1 cellular context compared by ENCODE assay signal in genomic region chr11:120547871-120548681, GRCh38.
TF ChIP-seq lines count a peak whose summit lies in the region.

No MANE protein-coding gene starts in this region.

TF ChIP-seq in HEK293, 187 proteins besides CTCF, POLR2A, EP300 and RAD21 (continues in another document):
- TF ChIP-seq ZNF211 (tag by site-specific recombination; IDR thresholded peaks at IDR 0.05; ENCODE audit: low read depth) (no peak), WT1 (tag by site-specific recombination; IDR thresholded peaks at IDR 0.05) (peak; percentile 27; the same call in 1 of the 2 replicates), ZBTB20 (tag by site-specific recombination; IDR thresholded peaks at IDR 0.05) (peak; percentile 80), ATF2 (tag by site-specific recombination; IDR thresholded peaks at IDR 0.05; ENCODE audit: low read depth) (no peak), ELK4 (IDR thresholded peaks at IDR 0.05; ENCODE audit: borderline replicate concordance, low read depth, low read length) (no peak), ZNF704 (tag by site-specific recombination; IDR thresholded peaks at IDR 0.05) (no peak), SALL2 (tag by site-specific recombination; IDR thresholded peaks at IDR 0.05; ENCODE audit: borderline replicate concordance) (no peak), ZNF354C (tag by site-specific recombination; IDR thresholded peaks at IDR 0.05; ENCODE audit: borderline replicate concordance, low read depth) (no peak), MEIS1 (CRISPR knock-in tag; IDR thresholded peaks at IDR 0.05; ENCODE audit: borderline replicate concordance) (no peak), ZNF341 (tag by site-specific recombination; IDR thresholded peaks at IDR 0.05; ENCODE audit: low read depth) (0 out of 2 replicates have a peak, but pooled peaks have one; percentile 14), ZNF324 (tag by site-specific recombination; IDR thresholded peaks at IDR 0.05) (no peak), KLF1 (tag by site-specific recombination; IDR thresholded peaks at IDR 0.05) (no peak), ZEB2 (tag by site-specific recombination; IDR thresholded peaks at IDR 0.05) (0 out of 2 replicates have a peak, but pooled peaks have one; percentile 44), KLF10 (tag by site-specific recombination; IDR thresholded peaks at IDR 0.05) (no peak), ZSCAN18 (tag by site-specific recombination; IDR thresholded peaks at IDR 0.05) (no peak), GLIS2 (tag by site-specific recombination; IDR thresholded peaks at IDR 0.05) (peak; percentile 78), ZNF544 (tag by site-specific recombination; IDR thresholded peaks at IDR 0.05) (no peak), ZNF830 (tag by site-specific recombination; IDR thresholded peaks at IDR 0.05; ENCODE audit: low read depth) (no peak), ZNF302 (tag by site-specific recombination; IDR thresholded peaks at IDR 0.05; ENCODE audit: low read depth) (no peak), ZNF280C (tag by site-specific recombination; IDR thresholded peaks at IDR 0.05) (no peak), ZNF639 (tag by site-specific recombination; IDR thresholded peaks at IDR 0.05) (no peak), TCF7L2 (IDR thresholded peaks at IDR 0.05; ENCODE audit: borderline replicate concordance, low read depth, low read length) (no peak), SP2 (tag by site-specific recombination; IDR thresholded peaks at IDR 0.05) (0 out of 2 replicates have a peak, but pooled peaks have one; percentile 37), ZFP37 (tag by site-specific recombination; IDR thresholded peaks at IDR 0.05) (no peak), ZNF248 (tag by site-specific recombination; IDR thresholded peaks at IDR 0.05) (no peak), ZBTB49 (tag by site-specific recombination; IDR thresholded peaks at IDR 0.05; ENCODE audit: low read depth) (no peak), MYNN (tag by site-specific recombination; IDR thresholded peaks at IDR 0.05; ENCODE audit: borderline replicate concordance) (no peak), PRDM2 (tag by site-specific recombination; IDR thresholded peaks at IDR 0.05; ENCODE audit: borderline replicate concordance) (no peak), ZNF747 (tag by site-specific recombination; IDR thresholded peaks at IDR 0.05) (no peak), ZNF600 (tag by site-specific recombination; IDR thresholded peaks at IDR 0.05) (no peak), OVOL3 (tag by site-specific recombination; IDR thresholded peaks at IDR 0.05) (no peak), TSHZ1 (tag by site-specific recombination; IDR thresholded peaks at IDR 0.05; ENCODE audit: borderline replicate concordance) (no peak), RBAK (tag by site-specific recombination; IDR thresholded peaks at IDR 0.05) (no peak), ZFHX2 (tag by site-specific recombination; conservative IDR thresholded peaks at IDR 0.05) (peak; percentile 56), ZNF449 (tag by site-specific recombination; IDR thresholded peaks at IDR 0.05) (no peak)
